8 cellular contexts compared by ENCODE assay signal in the genomic region with DNA sequence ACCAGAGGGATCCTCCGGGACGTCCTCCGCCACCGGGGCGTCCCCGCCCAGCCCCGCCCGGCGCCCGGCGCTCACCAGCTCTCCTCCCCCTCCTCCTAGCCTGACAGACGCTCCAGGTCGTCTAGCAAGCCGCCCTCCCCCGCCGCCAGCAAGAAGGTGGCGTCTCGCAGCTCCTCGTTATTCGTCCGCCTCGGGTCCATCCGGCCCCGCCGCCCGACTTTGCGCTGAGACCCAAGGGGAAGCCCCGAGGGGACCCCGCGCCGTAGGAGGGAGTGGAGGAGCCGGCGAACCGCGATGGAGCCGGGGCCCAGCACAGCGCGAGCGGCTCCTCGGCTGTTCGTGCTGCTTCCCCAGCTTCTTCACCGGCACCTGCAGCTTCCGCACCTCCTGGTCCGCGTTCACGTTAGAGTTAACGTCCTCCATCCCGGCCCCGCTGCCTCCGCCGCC. TPM values are rescaled to one million over a fixed set of nuclear protein-coding genes. Genes with fewer than 3 reads are reported as not detected.
DNase-seq lines count a peak whose midpoint lies in the region; ATAC-seq, FAIRE-seq and TF ChIP-seq lines count a peak whose summit lies in the region.

No MANE protein-coding gene starts in this region.

- peaks cover 8% of the 10 kb centered on the region for H3F3A ChIP-seq in PC-9 (ENCODE audit: insufficient read depth, low read depth)
- no peaks in the 10 kb centered on the region for H3F3A ChIP-seq in neural cell (ENCODE audit: insufficient read depth, low read length, poor library complexity, severe bottlenecking)

- peaks cover 20% of the 10 kb centered on the region for H3K36me3 ChIP-seq in PC-9 (ENCODE audit: low read depth)
- no peaks in the 10 kb centered on the region for H3K36me3 ChIP-seq in neural cell (ENCODE audit: insufficient read depth, low read length)

- peaks cover 56% of the 10 kb centered on the region for H3K36me3 Mint-ChIP-seq in activated T-helper 2 cell treated with anti-CD3 and anti-CD28 coated beads, Interferon-gamma antibody, Interleukin-2, Interleukin-4, amounts not matched to agents 10 μg/mL and 5 μg/mL and 100 μg/mL, durations not matched to agents 14 hours and 24 hours and 36 hours (ENCODE audit: low read depth)

- POLR2A ChIA-PET in PC-9 (lab: Charles Lee; ENCODE audit: unreplicated experiment) = interaction anchor here (0.6 to 0.7 kb wide), 10 partner anchors 11 to 681 kb away, joined by 3 to 12 read pairs (median 4); no protein-coding TSS in a partner anchor

- CTCF ChIA-PET in PC-9 (lab: Charles Lee) = no interaction called here

- no peaks in the 10 kb centered on the region for H3K27me3 Mint-ChIP-seq in activated T-helper 2 cell treated with anti-CD3 and anti-CD28 coated beads, Interferon-gamma antibody, Interleukin-2, Interleukin-4, amounts not matched to agents 10 μg/mL and 5 μg/mL and 100 μg/mL, durations not matched to agents 14 hours and 24 hours and 36 hours (ENCODE audit: low read depth)

- H3K4me2 ChIP-seq in PC-9 = peak overlapping the region; percentile 75
- peak overlapping the region; percentile 32 for H3K4me2 ChIP-seq in neural cell (ENCODE audit: low read length)

- no TSS peak for BruUV-seq in PC-9 (replicated peaks; lab: Mats Ljungman, UMichigan)

- TF ChIP-seq RAD21 in neural cell (conservative IDR thresholded peaks at IDR 0.05) = no peak

- H3K9me2 ChIP-seq in PC-9 (ENCODE audit: insufficient read depth) = no peaks in the 10 kb centered on the region
- no peaks in the 10 kb centered on the region for H3K9me2 ChIP-seq in neural cell (ENCODE audit: insufficient read depth, low read length)

- H3K27ac ChIP-seq in PC-9 (peak overlapping the region; percentile 67), neural cell (ENCODE audit: low read length) (peak overlapping the region; percentile 96)

- TF ChIP-seq CTCF in PC-9 (conservative IDR thresholded peaks at IDR 0.05) (no peak), fibroblast of pulmonary artery (IDR thresholded peaks at IDR 0.05; ENCODE audit: low read length, missing control alignments) (no peak), neural cell (IDR thresholded peaks at IDR 0.05; ENCODE audit: poor library complexity, severe bottlenecking) (no peak)

- H3K27ac Mint-ChIP-seq in activated T-helper 2 cell treated with anti-CD3 and anti-CD28 coated beads, Interferon-gamma antibody, Interleukin-2, Interleukin-4, amounts not matched to agents 10 μg/mL and 5 μg/mL and 100 μg/mL, durations not matched to agents 14 hours and 24 hours and 36 hours = peak overlapping the region; percentile 95

- 0 out of 2 replicates have a peak, but pooled peaks cover 8% of the 10 kb centered on the region for H3K4me1 ChIP-seq in PC-9 (replicated peaks; ENCODE audit: insufficient read depth)

- H3K9me3 Mint-ChIP-seq in activated T-helper 2 cell treated with anti-CD3 and anti-CD28 coated beads, Interferon-gamma antibody, Interleukin-2, Interleukin-4, amounts not matched to agents 10 μg/mL and 5 μg/mL and 100 μg/mL, durations not matched to agents 14 hours and 24 hours and 36 hours = peaks cover 36% of the 10 kb centered on the region

- H3K4me3 Mint-ChIP-seq in activated T-helper 2 cell treated with anti-CD3 and anti-CD28 coated beads, Interferon-gamma antibody, Interleukin-2, Interleukin-4, amounts not matched to agents 10 μg/mL and 5 μg/mL and 100 μg/mL, durations not matched to agents 14 hours and 24 hours and 36 hours (ENCODE audit: low read depth) = peak overlapping the region; percentile 87

- peak; percentile 45 for ATAC-seq in HG03432 (IDR thresholded peaks at IDR 0.05; ENCODE audit: unreplicated experiment)

- FAIRE-seq in GM19239 (lab: Jason Lieb, UNC) = peak; percentile 65

- peak; percentile 36 for TF ChIP-seq EP300 in neural cell (conservative IDR thresholded peaks at IDR 0.05; ENCODE audit: poor library complexity, severe bottlenecking)

- no peaks in the 10 kb centered on the region for H4K20me1 ChIP-seq in PC-9 (ENCODE audit: insufficient read depth)
- H4K20me1 ChIP-seq in neural cell (ENCODE audit: insufficient read depth) = no peaks in the 10 kb centered on the region

- H3K79me2 ChIP-seq in PC-9 (ENCODE audit: low read depth) (peaks cover 27% of the 10 kb centered on the region), neural cell (replicated peaks; ENCODE audit: insufficient read depth, low read length) (peaks cover 26% of the 10 kb centered on the region)

- peak; percentile 36 for DNase-seq in Ammon's horn (ENCODE audit: low spot score)
- DNase-seq in GM19239 (ENCODE audit: insufficient read length, low spot score) = peak; percentile 53
- peak; percentile 39 to 58 for DNase-seq in PC-9
- DNase-seq in activated T-helper 2 cell treated with anti-CD3 and anti-CD28 coated beads, Interferon-gamma antibody, Interleukin-2, Interleukin-4, amounts not matched to agents 10 μg/mL and 5 μg/mL and 100 μg/mL, durations not matched to agents 14 hours and 24 hours and 36 hours (ENCODE audit: low spot score) = peak; percentile 68
- peak; percentile 42 for DNase-seq in fibroblast of pulmonary artery (ENCODE audit: low read depth)
- peak; percentile 8 for DNase-seq in stromal cell of bone marrow (ENCODE audit: low read depth)

- peak overlapping the region; percentile 98 for H3K9ac ChIP-seq in neural cell (ENCODE audit: low read length)

- intact Hi-C loops in PC-9 (cut with micrococcal nuclease; ENCODE audit: unreplicated experiment) = loop anchor here (1.0 to 2.0 kb wide), 3 partner anchors 26 to 230 kb away; a partner anchor contains a TSS
- intact Hi-C loops in activated T-helper 2 cell treated with anti-CD3 and anti-CD28 coated beads, Interferon-gamma antibody, Interleukin-2, Interleukin-4, amounts not matched to agents 10 μg/mL and 5 μg/mL and 100 μg/mL, durations not matched to agents 14 hours and 24 hours and 36 hours (cut with micrococcal nuclease) = loop anchor here (1.0 to 5.0 kb wide), 4 partner anchors 27 to 229 kb away; a partner anchor contains a TSS

- H3K4me3 ChIP-seq in PC-9 (peak overlapping the region; percentile 75), fibroblast of pulmonary artery (replicated peaks; ENCODE audit: low read depth, low read length) (peak overlapping the region; percentile 88), neural cell (ENCODE audit: low read length) (peak overlapping the region; percentile 87)

- H3K27me3 ChIP-seq in PC-9 (ENCODE audit: insufficient read depth, low read depth) (no peaks in the 10 kb centered on the region), neural cell (ENCODE audit: insufficient read depth, low read depth, low read length) (no peaks in the 10 kb centered on the region)

- peaks cover 17% of the 10 kb centered on the region for H3K9me3 ChIP-seq in PC-9 (ENCODE audit: insufficient read depth, low read depth)
- no peaks in the 10 kb centered on the region for H3K9me3 ChIP-seq in neural cell (ENCODE audit: low read length)

- H2AFZ ChIP-seq in PC-9 (peak overlapping the region; percentile 91), neural cell (ENCODE audit: low read depth, low read length) (peak overlapping the region; percentile 100)

- peaks cover 15% of the 10 kb centered on the region for H3K4me1 Mint-ChIP-seq in activated T-helper 2 cell treated with anti-CD3 and anti-CD28 coated beads, Interferon-gamma antibody, Interleukin-2, Interleukin-4, amounts not matched to agents 10 μg/mL and 5 μg/mL and 100 μg/mL, durations not matched to agents 14 hours and 24 hours and 36 hours (ENCODE audit: low read depth)

TF ChIP-seq in neural cell, 6 proteins besides CTCF, POLR2A, EP300 and RAD21:
- TF ChIP-seq POLR2AphosphoS5 (IDR thresholded peaks at IDR 0.05) = no peak
- no peak for TF ChIP-seq SMC3 (conservative IDR thresholded peaks at IDR 0.05; ENCODE audit: poor library complexity)
- TF ChIP-seq EZH2 (IDR thresholded peaks at IDR 0.05; ENCODE audit: borderline replicate concordance, insufficient read depth, low read length, poor library complexity, severe bottlenecking) = no peak
- TF ChIP-seq, protein P1, sequence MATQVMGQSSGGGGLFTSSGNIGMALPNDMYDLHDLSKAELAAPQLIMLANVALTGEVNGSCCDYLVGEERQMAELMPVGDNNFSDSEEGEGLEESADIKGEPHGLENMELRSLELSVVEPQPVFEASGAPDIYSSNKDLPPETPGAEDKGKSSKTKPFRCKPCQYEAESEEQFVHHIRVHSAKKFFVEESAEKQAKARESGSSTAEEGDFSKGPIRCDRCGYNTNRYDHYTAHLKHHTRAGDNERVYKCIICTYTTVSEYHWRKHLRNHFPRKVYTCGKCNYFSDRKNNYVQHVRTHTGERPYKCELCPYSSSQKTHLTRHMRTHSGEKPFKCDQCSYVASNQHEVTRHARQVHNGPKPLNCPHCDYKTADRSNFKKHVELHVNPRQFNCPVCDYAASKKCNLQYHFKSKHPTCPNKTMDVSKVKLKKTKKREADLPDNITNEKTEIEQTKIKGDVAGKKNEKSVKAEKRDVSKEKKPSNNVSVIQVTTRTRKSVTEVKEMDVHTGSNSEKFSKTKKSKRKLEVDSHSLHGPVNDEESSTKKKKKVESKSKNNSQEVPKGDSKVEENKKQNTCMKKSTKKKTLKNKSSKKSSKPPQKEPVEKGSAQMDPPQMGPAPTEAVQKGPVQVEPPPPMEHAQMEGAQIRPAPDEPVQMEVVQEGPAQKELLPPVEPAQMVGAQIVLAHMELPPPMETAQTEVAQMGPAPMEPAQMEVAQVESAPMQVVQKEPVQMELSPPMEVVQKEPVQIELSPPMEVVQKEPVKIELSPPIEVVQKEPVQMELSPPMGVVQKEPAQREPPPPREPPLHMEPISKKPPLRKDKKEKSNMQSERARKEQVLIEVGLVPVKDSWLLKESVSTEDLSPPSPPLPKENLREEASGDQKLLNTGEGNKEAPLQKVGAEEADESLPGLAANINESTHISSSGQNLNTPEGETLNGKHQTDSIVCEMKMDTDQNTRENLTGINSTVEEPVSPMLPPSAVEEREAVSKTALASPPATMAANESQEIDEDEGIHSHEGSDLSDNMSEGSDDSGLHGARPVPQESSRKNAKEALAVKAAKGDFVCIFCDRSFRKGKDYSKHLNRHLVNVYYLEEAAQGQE (IDR thresholded peaks at IDR 0.05; ENCODE audit: borderline replicate concordance) = no peak

RNA-seq across cellular contexts. Expression of a gene that starts 26.3 kb away (rescaled TPM):
- 27.1 and 33.6 TPM in 2 replicates for total RNA-seq in PC-9 (2021)
- 33.3 and 34.6 TPM in 2 replicates for total RNA-seq in activated T-helper 2 cell treated with anti-CD3 and anti-CD28 coated beads, Interferon-gamma antibody, Interleukin-2, Interleukin-4, amounts not matched to agents 10 μg/mL and 5 μg/mL and 100 μg/mL, durations not matched to agents 14 hours and 24 hours and 36 hours
- 9.0 and 12.8 TPM in 2 replicates for polyA plus RNA-seq in neural cell
- 9.5 and 11.0 TPM in 2 replicates for polyA minus RNA-seq in neural cell

RNA-seq across cellular contexts. Expression of a gene that starts 47.9 kb away (rescaled TPM):
- not detected in 2 replicates for total RNA-seq in PC-9 (2021)
- 101 and 104 TPM in 2 replicates for total RNA-seq in activated T-helper 2 cell treated with anti-CD3 and anti-CD28 coated beads, Interferon-gamma antibody, Interleukin-2, Interleukin-4, amounts not matched to agents 10 μg/mL and 5 μg/mL and 100 μg/mL, durations not matched to agents 14 hours and 24 hours and 36 hours
- not detected in 2 replicates for polyA plus RNA-seq in neural cell
- polyA minus RNA-seq in neural cell = not detected in 2 replicates

Comparison
In these comparisons a context has a peak if more than half of its experiments do, and no peak if none do; other contexts are left out.
1. Peak in every context shown above with its lines: DNase-seq, ATAC-seq, H3K4me3 ChIP-seq and H3K27ac ChIP-seq.
2. DNase-seq: peak in every context shown above with its lines; median percentile 68 in activated T-helper 2 cell treated with anti-CD3 and anti-CD28 coated beads, Interferon-gamma antibody, Interleukin-2, Interleukin-4, amounts not matched to agents 10 μg/mL and 5 μg/mL and 100 μg/mL, durations not matched to agents 14 hours and 24 hours and 36 hours; 53 in GM19239; 48 in PC-9; 42 in fibroblast of pulmonary artery; 36 in Ammon's horn; 8 in stromal cell of bone marrow.
3. RNA of a gene that starts 47.9 kb away (total RNA-seq): 101 to 104 TPM in activated T-helper 2 cell treated with anti-CD3 and anti-CD28 coated beads, Interferon-gamma antibody, Interleukin-2, Interleukin-4, amounts not matched to agents 10 μg/mL and 5 μg/mL and 100 μg/mL, durations not matched to agents 14 hours and 24 hours and 36 hours; not detected in PC-9; every median in the first group is over 10 times any median in the second.